In the genomic region with DNA sequence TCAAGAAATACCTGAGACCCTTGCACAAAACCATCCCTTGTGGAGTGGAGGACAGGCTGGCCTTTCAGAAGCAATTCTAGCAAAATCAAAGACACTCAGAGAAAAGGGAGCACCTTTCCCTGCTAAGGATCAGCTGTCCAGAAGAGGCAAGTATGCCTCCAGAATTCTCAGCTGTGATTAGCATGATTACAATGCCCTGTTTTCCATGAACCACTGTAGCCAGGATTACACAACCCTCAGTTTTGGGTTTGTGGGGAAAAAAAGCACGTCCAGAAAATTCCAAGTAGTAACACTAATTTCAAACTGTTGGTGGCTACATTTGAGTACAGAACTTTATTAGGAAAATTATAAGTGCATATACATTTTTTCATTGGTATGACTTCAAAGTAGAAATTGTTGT, we compare ENCODE assay signal across 2 cellular contexts.
A peak's percentile ranks its signal among the peaks of the same experiment; 100 is the strongest.
TF ChIP-seq lines count a peak whose summit lies in the region.

No MANE protein-coding gene starts in this region.

TF ChIP-seq in HEK293, 187 proteins besides CTCF, POLR2A, EP300 and RAD21:
- TF ChIP-seq ZNF394 (tag by site-specific recombination; IDR thresholded peaks at IDR 0.05; ENCODE audit: borderline replicate concordance) = peak; percentile 36; the same call in 1 of the 2 replicates
- TF ChIP-seq ZBTB49 (tag by site-specific recombination; IDR thresholded peaks at IDR 0.05; ENCODE audit: low read depth) = no peak
TF ChIP-seq in HEK293: peak in this region for 1.

TF ChIP-seq in H1, 55 proteins besides CTCF, POLR2A, EP300 and RAD21:
- TF ChIP-seq TEAD4 (IDR thresholded peaks at IDR 0.05; ENCODE audit: low read depth, low read length) (no peak), SAP30 (IDR thresholded peaks at IDR 0.05; ENCODE audit: insufficient read depth, insufficient replicate concordance, low read length) (no peak), ZNF274 (IDR thresholded peaks at IDR 0.05; ENCODE audit: borderline replicate concordance, extremely low read depth, low read length) (no peak), MAFK (IDR thresholded peaks at IDR 0.05; ENCODE audit: low read depth, low read length) (no peak), FOSL1 (IDR thresholded peaks at IDR 0.05; ENCODE audit: insufficient read depth, low read depth, low read length) (no peak), SIRT6 (IDR thresholded peaks at IDR 0.05; ENCODE audit: low read length) (no peak), BRCA1 (IDR thresholded peaks at IDR 0.05; ENCODE audit: low read depth, low read length) (no peak), RBBP5 (IDR thresholded peaks at IDR 0.05; ENCODE audit: borderline replicate concordance, low read depth, low read length) (no peak), KDM5A (IDR thresholded peaks at IDR 0.05; ENCODE audit: low read length) (no peak), EZH2 (IDR thresholded peaks at IDR 0.05; ENCODE audit: low read depth, low read length, severe bottlenecking) (no peak), POU5F1 (IDR thresholded peaks at IDR 0.05; ENCODE audit: low read depth, low read length) (no peak), BCL11A (IDR thresholded peaks at IDR 0.05; ENCODE audit: low read depth in 2 of 2, low read length in 2 of 2) (no peak)
